Comparison of ENCODE assay signal across 1 cellular context in the genomic region with DNA sequence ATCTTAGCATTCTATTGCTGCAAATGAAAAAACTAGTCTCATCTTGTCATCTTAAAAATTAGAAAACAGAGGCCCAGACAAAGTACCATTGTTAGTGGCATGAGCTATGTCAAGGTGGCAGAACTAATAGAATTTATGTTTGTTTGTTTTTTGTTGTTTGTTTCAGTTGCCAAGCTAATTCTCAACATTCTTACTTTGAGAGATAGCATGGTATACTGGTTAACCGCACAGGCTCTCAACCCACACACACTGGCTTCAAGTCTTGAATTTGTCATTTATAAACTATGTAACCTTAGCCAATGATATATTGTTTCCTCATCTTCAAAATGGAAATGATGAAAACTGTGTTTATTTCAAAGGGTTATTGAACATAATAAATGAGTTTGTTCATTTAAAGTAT.
TF ChIP-seq lines count a peak whose summit lies in the region.

No MANE protein-coding gene starts in this region.

TF ChIP-seq in IMR-90, 13 proteins besides CTCF, POLR2A, EP300 and RAD21:
- TF ChIP-seq RFX5 (IDR thresholded peaks at IDR 0.05; ENCODE audit: low read depth, low read length) (no peak), NFE2L2 (IDR thresholded peaks at IDR 0.05; ENCODE audit: low read depth, low read length) (no peak), CEBPB (IDR thresholded peaks at IDR 0.05; ENCODE audit: low read depth, low read length) (no peak), SMC3 (IDR thresholded peaks at IDR 0.05; ENCODE audit: low read depth, low read length) (no peak)
- TF ChIP-seq, protein P1, sequence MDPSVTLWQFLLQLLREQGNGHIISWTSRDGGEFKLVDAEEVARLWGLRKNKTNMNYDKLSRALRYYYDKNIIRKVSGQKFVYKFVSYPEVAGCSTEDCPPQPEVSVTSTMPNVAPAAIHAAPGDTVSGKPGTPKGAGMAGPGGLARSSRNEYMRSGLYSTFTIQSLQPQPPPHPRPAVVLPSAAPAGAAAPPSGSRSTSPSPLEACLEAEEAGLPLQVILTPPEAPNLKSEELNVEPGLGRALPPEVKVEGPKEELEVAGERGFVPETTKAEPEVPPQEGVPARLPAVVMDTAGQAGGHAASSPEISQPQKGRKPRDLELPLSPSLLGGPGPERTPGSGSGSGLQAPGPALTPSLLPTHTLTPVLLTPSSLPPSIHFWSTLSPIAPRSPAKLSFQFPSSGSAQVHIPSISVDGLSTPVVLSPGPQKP (IDR thresholded peaks at IDR 0.05; ENCODE audit: borderline replicate concordance, low read depth, low read length): no peak
